In genomic region chr11:65576232-65576866, GRCh38 we compare ENCODE assay signal across 8 cellular contexts. TPM values are rescaled to one million over a fixed set of nuclear protein-coding genes. Genes with fewer than 3 reads are reported as not detected.
DNase-seq lines count a peak whose midpoint lies in the region; ATAC-seq and TF ChIP-seq lines count a peak whose summit lies in the region.

No MANE protein-coding gene starts in this region.

- ATAC-seq in GM19452 (IDR thresholded peaks at IDR 0.05; ENCODE audit: unreplicated experiment) = no peak
- no peak for ATAC-seq in GM19467 (IDR thresholded peaks at IDR 0.05; ENCODE audit: unreplicated experiment)

- H3K4me1 ChIP-seq in ACC112 (ENCODE audit: control insufficient read depth, insufficient read depth, low read length, unreplicated experiment) (peaks cover 48% of the 10 kb centered on the region), KMS-11 (ENCODE audit: low read depth, poor library complexity, severe bottlenecking) (peaks cover 39% of the 10 kb centered on the region), muscle layer of duodenum (ENCODE audit: control insufficient read depth in 1 of 2, insufficient read depth in 2 of 2, low read length in 2 of 2) (peaks cover 26 to 54% of the 10 kb centered on the region in 2 donors)

- H3K27me3 ChIP-seq in ACC112 (ENCODE audit: insufficient read depth, low read length) (no peaks in the 10 kb centered on the region), KMS-11 (ENCODE audit: insufficient read depth, low read depth) (no peaks in the 10 kb centered on the region), muscle layer of duodenum (ENCODE audit: low read depth, low read length) (no peaks in the 10 kb centered on the region)

- DNase-seq in caudate nucleus (lab: John Stamatoyannopoulos, UW) (peak in 1 of 61 donors; percentile 60), NCI-H1694 treated with DMSO at 0.1 percent for 48 hours (lab: John Stamatoyannopoulos, UW) (no peak), cerebellum (ENCODE audit: low spot score) (no peak)

- H3K36me3 ChIP-seq in ACC112 (ENCODE audit: insufficient read depth, low read length) = peaks cover 10% of the 10 kb centered on the region; the same call in 1 of the 2 replicates
- no peaks in the 10 kb centered on the region; the same call in 1 of the 2 replicates for H3K36me3 ChIP-seq in KMS-11 (ENCODE audit: insufficient read depth)
- peaks cover 18 to 21% of the 10 kb centered on the region in 2 donors for H3K36me3 ChIP-seq in muscle layer of duodenum (ENCODE audit: control insufficient read depth in 1 of 2, insufficient read depth in 2 of 2, low read length in 2 of 2)

- H2AFZ ChIP-seq in ACC112 (ENCODE audit: low read length, unreplicated experiment) = peak overlapping the region; percentile 33
- no peak overlapping the region for H2AFZ ChIP-seq in KMS-11 (ENCODE audit: low read depth)

- peak overlapping the region; percentile 73 for H3K27ac ChIP-seq in ACC112 (ENCODE audit: low read depth, low read length)
- peak overlapping the region; percentile 70 for H3K27ac ChIP-seq in KMS-11
- peak overlapping the region; percentile 71 for H3K27ac ChIP-seq in caudate nucleus (ENCODE audit: low read depth, low read length)
- H3K27ac ChIP-seq in muscle layer of duodenum (ENCODE audit: low read length) = peak overlapping the region; percentile 94

- H3K79me2 ChIP-seq in ACC112 (ENCODE audit: control insufficient read depth, insufficient read depth, low read length, unreplicated experiment) = peaks cover 37% of the 10 kb centered on the region
- H3K79me2 ChIP-seq in KMS-11 (ENCODE audit: insufficient read depth, low read depth) = peaks cover 41% of the 10 kb centered on the region

- H3K4me3 ChIP-seq in ACC112 (ENCODE audit: low read depth, low read length) (peak overlapping the region; percentile 91), KMS-11 (IDR thresholded peaks at IDR 0.05; ENCODE audit: insufficient read depth, low read depth, low read length) (no peak overlapping the region), muscle layer of duodenum (ENCODE audit: low read depth in 1 of 2, low read length in 2 of 2) (peak overlapping the region; percentile 76 to 95)

- no peaks in the 10 kb centered on the region for H3K9me3 ChIP-seq in muscle layer of duodenum (ENCODE audit: control insufficient read depth in 1 of 2, low read length in 2 of 2)

- peak overlapping the region; percentile 97 for H3K4me2 ChIP-seq in KMS-11

- H4K20me1 ChIP-seq in KMS-11 (ENCODE audit: insufficient read depth) = no peaks in the 10 kb centered on the region

- TF ChIP-seq CTCF in KMS-11 (conservative IDR thresholded peaks at IDR 0.05; ENCODE audit: low read depth, low read length) = no peak

- peak overlapping the region; percentile 76 for H3K9ac ChIP-seq in KMS-11

RNA-seq across cellular contexts. Expression of gene EHBP1L1, which starts 0.5 kb away (rescaled TPM):
- 11.4 TPM for total RNA-seq in cerebellum

RNA-seq across cellular contexts. Expression of gene FAM89B, which starts 4.0 kb away (rescaled TPM):
- total RNA-seq in cerebellum = 24.7 TPM

RNA-seq across cellular contexts. Expression of gene ZNRD2, which starts 6.1 kb away (rescaled TPM):
- 14.3 TPM for total RNA-seq in cerebellum

RNA-seq across cellular contexts. Expression of gene LTBP3, which starts 18.2 kb away (rescaled TPM):
- total RNA-seq in cerebellum = 27.9 TPM

RNA-seq across cellular contexts. Expression of gene KCNK7, which starts 19.3 kb away (rescaled TPM):
- total RNA-seq in cerebellum = 0.27 TPM
